9 cellular contexts compared by ENCODE assay signal in genomic region chr13:106471957-106472543, GRCh38.
DNase-seq lines count a peak whose midpoint lies in the region; ATAC-seq and TF ChIP-seq lines count a peak whose summit lies in the region.
"Had no signal": no experiment of that assay in that cellular context is flagged by ENCODE, and none has a peak within 500 bp of the region (broad histone marks: within the 10 kb centered on the region; RNA-seq: fewer than 3 reads in every experiment).

No MANE protein-coding gene starts in this region.

- peaks cover 6% of the 10 kb centered on the region for H3K27me3 Mint-ChIP-seq in WTC11 (ENCODE audit: low read depth)
- no peaks in the 10 kb centered on the region for H3K27me3 Mint-ChIP-seq in activated T-helper 2 cell treated with anti-CD3 and anti-CD28 coated beads, Interferon-gamma antibody, Interleukin-2, Interleukin-4, amounts not matched to agents 10 μg/mL and 5 μg/mL and 100 μg/mL, durations not matched to agents 14 hours and 24 hours and 36 hours (ENCODE audit: low read depth)

- intact Hi-C loops in upper lobe of right lung (cut with DNase I): no loop called here
- intact Hi-C loops in activated T-helper 2 cell treated with anti-CD3 and anti-CD28 coated beads, Interferon-gamma antibody, Interleukin-2, Interleukin-4, amounts not matched to agents 10 μg/mL and 5 μg/mL and 100 μg/mL, durations not matched to agents 14 hours and 24 hours and 36 hours (cut with micrococcal nuclease): no loop called here

- CTCF ChIA-PET in AG04450 (lab: Charles Lee) (no interaction called here), WTC11 (lab: Charles Lee) (interaction anchor here (1.1 to 1.5 kb wide), 2 partner anchors 32 to 62 kb away, joined by 3 read pairs; no protein-coding TSS in a partner anchor)

- H3K36me3 Mint-ChIP-seq in WTC11: no peaks in the 10 kb centered on the region
- H3K36me3 Mint-ChIP-seq in activated T-helper 2 cell treated with anti-CD3 and anti-CD28 coated beads, Interferon-gamma antibody, Interleukin-2, Interleukin-4, amounts not matched to agents 10 μg/mL and 5 μg/mL and 100 μg/mL, durations not matched to agents 14 hours and 24 hours and 36 hours (ENCODE audit: low read depth): no peaks in the 10 kb centered on the region
- H3K36me3 Mint-ChIP-seq: activated naive CD4-positive, alpha-beta T cell treated with anti-CD3 and anti-CD28 coated beads, Interleukin-2, amount 50 U/mL, for 24 hours had no signal

- H3K4me3 ChIP-seq in AG04450 (ENCODE audit: low read depth, low read length) (peak overlapping the region; percentile 51), HFF-Myc (replicated peaks; ENCODE audit: low read depth, low read length) (no peak overlapping the region), upper lobe of right lung (no peak overlapping the region)

- no peaks in the 10 kb centered on the region; the same call in 1 of the 2 replicates for H3K9me3 ChIP-seq in AG04450 (ENCODE audit: control insufficient read depth, insufficient read depth, low read length)
- no peaks in the 10 kb centered on the region for H3K9me3 ChIP-seq in upper lobe of right lung

- H3K27ac ChIP-seq in AG04450 (ENCODE audit: low read depth, low read length) (no peak overlapping the region), upper lobe of right lung (no peak overlapping the region)

- no peaks in the 10 kb centered on the region for H3K36me3 ChIP-seq in upper lobe of right lung

- peak overlapping the region; percentile 7; the same call in 1 of the 2 replicates for H3K4me3 Mint-ChIP-seq in WTC11
- H3K4me3 Mint-ChIP-seq in activated T-helper 2 cell treated with anti-CD3 and anti-CD28 coated beads, Interferon-gamma antibody, Interleukin-2, Interleukin-4, amounts not matched to agents 10 μg/mL and 5 μg/mL and 100 μg/mL, durations not matched to agents 14 hours and 24 hours and 36 hours (ENCODE audit: low read depth): no peak overlapping the region
- H3K4me3 Mint-ChIP-seq: activated naive CD4-positive, alpha-beta T cell treated with anti-CD3 and anti-CD28 coated beads, Interleukin-2, amount 50 U/mL, for 24 hours had no signal

- peak; percentile 44 for DNase-seq in AG04450 (ENCODE audit: low read depth, low spot score)
- peak; percentile 14 for DNase-seq in HFF-Myc (ENCODE audit: extremely low read depth, low read depth)
- DNase-seq in WTC11 (ENCODE audit: low spot score): peak; percentile 41
- peak; percentile 88 for DNase-seq in iris pigment epithelial cell (ENCODE audit: low read depth)
- no peak for DNase-seq in upper lobe of right lung
- no peak for DNase-seq in activated T-helper 2 cell treated with anti-CD3 and anti-CD28 coated beads, Interferon-gamma antibody, Interleukin-2, Interleukin-4, amounts not matched to agents 10 μg/mL and 5 μg/mL and 100 μg/mL, durations not matched to agents 14 hours and 24 hours and 36 hours (ENCODE audit: low spot score)
- no peak for DNase-seq in NCI-H1436 (lab: John Stamatoyannopoulos, UW)

- POLR2A ChIA-PET in AG04450 (lab: Yijun Ruan, JAX) (no interaction called here), WTC11 (lab: Charles Lee) (no interaction called here)

- no peaks in the 10 kb centered on the region for H3K4me1 ChIP-seq in upper lobe of right lung

- no peaks in the 10 kb centered on the region for H3K27me3 ChIP-seq in AG04450 (ENCODE audit: control insufficient read depth, insufficient read depth, low read length)
- no peaks in the 10 kb centered on the region for H3K27me3 ChIP-seq in upper lobe of right lung

- H3K27ac Mint-ChIP-seq in WTC11: peak overlapping the region; percentile 44
- no peak overlapping the region for H3K27ac Mint-ChIP-seq in activated T-helper 2 cell treated with anti-CD3 and anti-CD28 coated beads, Interferon-gamma antibody, Interleukin-2, Interleukin-4, amounts not matched to agents 10 μg/mL and 5 μg/mL and 100 μg/mL, durations not matched to agents 14 hours and 24 hours and 36 hours
- H3K27ac Mint-ChIP-seq: activated naive CD4-positive, alpha-beta T cell treated with anti-CD3 and anti-CD28 coated beads, Interleukin-2, amount 50 U/mL, for 24 hours had no signal

- no peaks in the 10 kb centered on the region for H3K9me3 Mint-ChIP-seq in WTC11
- H3K9me3 Mint-ChIP-seq in activated T-helper 2 cell treated with anti-CD3 and anti-CD28 coated beads, Interferon-gamma antibody, Interleukin-2, Interleukin-4, amounts not matched to agents 10 μg/mL and 5 μg/mL and 100 μg/mL, durations not matched to agents 14 hours and 24 hours and 36 hours: no peaks in the 10 kb centered on the region
- H3K9me3 Mint-ChIP-seq: activated naive CD4-positive, alpha-beta T cell treated with anti-CD3 and anti-CD28 coated beads, Interleukin-2, amount 50 U/mL, for 24 hours had no signal

- ATAC-seq in WTC11 (peak; percentile 95), upper lobe of right lung (peak; percentile 69), GM21528 (IDR thresholded peaks at IDR 0.05; ENCODE audit: low FRiP score, unreplicated experiment) (no peak)

- H3K4me1 Mint-ChIP-seq in WTC11: peaks cover 25% of the 10 kb centered on the region
- H3K4me1 Mint-ChIP-seq in activated T-helper 2 cell treated with anti-CD3 and anti-CD28 coated beads, Interferon-gamma antibody, Interleukin-2, Interleukin-4, amounts not matched to agents 10 μg/mL and 5 μg/mL and 100 μg/mL, durations not matched to agents 14 hours and 24 hours and 36 hours (ENCODE audit: low read depth): no peaks in the 10 kb centered on the region
- H3K4me1 Mint-ChIP-seq: activated naive CD4-positive, alpha-beta T cell treated with anti-CD3 and anti-CD28 coated beads, Interleukin-2, amount 50 U/mL, for 24 hours had no signal

- TF ChIP-seq CTCF in AG04450 (IDR thresholded peaks at IDR 0.05; ENCODE audit: low read depth, low read length) (no peak), HFF-Myc (IDR thresholded peaks at IDR 0.05; ENCODE audit: low read depth, low read length, missing control alignments) (no peak), WTC11 (IDR thresholded peaks at IDR 0.05) (no peak), upper lobe of right lung (IDR thresholded peaks at IDR 0.05) (no peak)

TF ChIP-seq in WTC11, 78 proteins besides CTCF, POLR2A, EP300 and RAD21:
- TF ChIP-seq USF1 (CRISPR knock-in tag; IDR thresholded peaks at IDR 0.05) (no peak), ZNF396 (CRISPR knock-in tag; IDR thresholded peaks at IDR 0.05; ENCODE audit: borderline replicate concordance) (no peak), ZNF425 (CRISPR knock-in tag; conservative IDR thresholded peaks at IDR 0.05) (no peak), IRF1 (CRISPR knock-in tag; IDR thresholded peaks at IDR 0.05) (no peak), SP1 (CRISPR knock-in tag; conservative IDR thresholded peaks at IDR 0.05) (no peak), USF2 (CRISPR knock-in tag; IDR thresholded peaks at IDR 0.05) (no peak)

Comparison
In these comparisons a context has a peak if more than half of its experiments do, and no peak if none do; other contexts are left out.
1. DNase-seq: peak in AG04450 (single experiment), HFF-Myc (single experiment), WTC11 (single experiment) and iris pigment epithelial cell (single experiment); none in upper lobe of right lung (single experiment), activated T-helper 2 cell treated with anti-CD3 and anti-CD28 coated beads, Interferon-gamma antibody, Interleukin-2, Interleukin-4, amounts not matched to agents 10 μg/mL and 5 μg/mL and 100 μg/mL, durations not matched to agents 14 hours and 24 hours and 36 hours (single experiment) and NCI-H1436 (single experiment).